In the genomic region with DNA sequence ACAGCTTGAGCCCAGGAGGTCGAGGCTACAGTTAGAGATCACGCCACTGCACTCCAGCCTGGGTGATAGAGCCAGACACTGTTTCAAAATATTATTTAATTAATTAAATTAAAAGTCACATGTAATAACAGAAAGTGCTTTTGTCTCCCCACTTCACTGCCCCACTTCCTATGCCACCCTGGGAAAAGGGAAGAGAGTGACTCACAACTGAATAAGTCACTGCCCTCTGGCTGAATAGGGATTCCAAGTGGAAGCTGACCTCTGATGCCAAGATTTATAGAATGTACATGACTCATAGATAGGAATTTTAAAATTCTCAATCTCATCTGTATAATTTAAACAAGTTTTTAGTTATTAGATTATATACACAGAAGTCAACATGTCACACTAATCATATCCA, we compare ENCODE assay signal across 12 cellular contexts. TPM values are rescaled to one million over a fixed set of nuclear protein-coding genes. Genes with fewer than 3 reads are reported as not detected.
DNase-seq lines count a peak whose midpoint lies in the region; ATAC-seq and TF ChIP-seq lines count a peak whose summit lies in the region.
"Had no signal": no experiment of that assay in that cellular context is flagged by ENCODE, and none has a peak within 500 bp of the region (broad histone marks: within the 10 kb centered on the region; RNA-seq: fewer than 3 reads in every experiment).

No MANE protein-coding gene starts in this region.

- BruUV-seq in PC-9 (replicated peaks; lab: Mats Ljungman, UMichigan) = no TSS peak

- ATAC-seq in GM21619 (IDR thresholded peaks at IDR 0.05; ENCODE audit: unreplicated experiment) = no peak
- ATAC-seq: pancreas had no signal

- H3K4me3 Mint-ChIP-seq in endodermal cell = peak overlapping the region; percentile 72
- no peak overlapping the region for H3K4me3 Mint-ChIP-seq in activated T-helper 1 cell treated with anti-CD3 and anti-CD28 coated beads, Interleukin-12 subunit alpha, Interleukin-12 subunit beta, Interleukin-2, Interleukin-4 antibody, amounts not matched to agents 30 ng/mL and 10 ng/mL and 1 ng/mL, durations not matched to agents 14 hours and 24 hours and 36 hours

- H2BK12ac ChIP-seq in trophoblast cell (ENCODE audit: low read length) = no peak overlapping the region

- no peaks in the 10 kb centered on the region for H3K9me2 ChIP-seq in PC-9 (ENCODE audit: insufficient read depth)

- H3K36me3 Mint-ChIP-seq in endodermal cell (ENCODE audit: low read depth) = peaks cover 37% of the 10 kb centered on the region
- H3K36me3 Mint-ChIP-seq in activated T-helper 1 cell treated with anti-CD3 and anti-CD28 coated beads, Interleukin-12 subunit alpha, Interleukin-12 subunit beta, Interleukin-2, Interleukin-4 antibody, amounts not matched to agents 30 ng/mL and 10 ng/mL and 1 ng/mL, durations not matched to agents 14 hours and 24 hours and 36 hours (ENCODE audit: low read depth) = peaks cover 3% of the 10 kb centered on the region

- peak overlapping the region; percentile 89 for H3K27ac ChIP-seq in PC-9
- no peak overlapping the region for H3K27ac ChIP-seq in endodermal cell (ENCODE audit: low read depth, low read length)
- no peak overlapping the region for H3K27ac ChIP-seq in trophoblast cell (ENCODE audit: low read depth, low read length)
- H3K27ac ChIP-seq: cardiac muscle cell, pancreas had no signal

- 100% methylated on average over 1 of the region's 2 CpGs; no CpG with 5 or more reads in 1 of the 2 experiments for WGBS in endodermal cell (ENCODE audit: insufficient coverage in 1 of 2, insufficient read length in 1 of 2), 2 experiments
- WGBS in trophoblast cell (ENCODE audit: extremely low coverage, insufficient coverage, insufficient read length) = no CpG with 5 or more reads among the region's 2 CpGs

- H2BK120ac ChIP-seq in trophoblast cell (ENCODE audit: insufficient read depth, low read length, poor library complexity) = no peak overlapping the region

- no peak overlapping the region for H4K91ac ChIP-seq in trophoblast cell (ENCODE audit: low read depth, low read length)

- CTCF ChIA-PET in PC-9 (lab: Charles Lee) = no interaction called here

- DNase-seq in Daoy (ENCODE audit: low read depth) (peak; percentile 84), PC-9 (peak; percentile 60 to 96), endodermal cell (no peak), trophoblast cell (peak; percentile 62 to 84), NCI-H1105 treated with DMSO at 0.1 percent for 48 hours (lab: John Stamatoyannopoulos, UW) (no peak), cerebellar cortex (ENCODE audit: low spot score) (no peak)
- DNase-seq in activated T-helper 1 cell treated with anti-CD3 and anti-CD28 coated beads, Interleukin-12 subunit alpha, Interleukin-12 subunit beta, Interleukin-2, Interleukin-4 antibody, amounts not matched to agents 30 ng/mL and 10 ng/mL and 1 ng/mL, durations not matched to agents 14 hours and 24 hours and 36 hours (ENCODE audit: low spot score) = no peak
- DNase-seq: NCI-H2171 treated with DMSO at 0.1 percent for 48 hours, pancreas had no signal

- H3K9ac ChIP-seq in endodermal cell (ENCODE audit: extremely low read depth, low read length, poor library complexity, severe bottlenecking) = no peak overlapping the region
- H3K9ac ChIP-seq in trophoblast cell (ENCODE audit: low read length) = no peak overlapping the region

- H4K12ac ChIP-seq in trophoblast cell (ENCODE audit: low read depth, low read length) = no peak overlapping the region

- peaks cover 33% of the 10 kb centered on the region for H3K27me3 Mint-ChIP-seq in endodermal cell (ENCODE audit: insufficient read depth)
- H3K27me3 Mint-ChIP-seq in activated T-helper 1 cell treated with anti-CD3 and anti-CD28 coated beads, Interleukin-12 subunit alpha, Interleukin-12 subunit beta, Interleukin-2, Interleukin-4 antibody, amounts not matched to agents 30 ng/mL and 10 ng/mL and 1 ng/mL, durations not matched to agents 14 hours and 24 hours and 36 hours (ENCODE audit: insufficient read depth) = peaks cover 4% of the 10 kb centered on the region

- H3K9me3 ChIP-seq in PC-9 (ENCODE audit: insufficient read depth, low read depth) (peaks cover 10% of the 10 kb centered on the region), endodermal cell (ENCODE audit: control insufficient read depth, low read length) (peaks cover 20% of the 10 kb centered on the region), trophoblast cell (ENCODE audit: insufficient read depth, low read depth, low read length) (peaks cover 5% of the 10 kb centered on the region)
- H3K9me3 ChIP-seq: pancreas had no signal

- no peak overlapping the region for H3K18ac ChIP-seq in trophoblast cell (ENCODE audit: low read length)

- POLR2A ChIA-PET in PC-9 (lab: Charles Lee; ENCODE audit: unreplicated experiment) = interaction anchor here (0.6 kb wide), 1 partner anchor 50 kb away, joined by 3 read pairs; no protein-coding TSS in a partner anchor

- H3K4me1 Mint-ChIP-seq in endodermal cell = peaks cover 13% of the 10 kb centered on the region
- H3K4me1 Mint-ChIP-seq in activated T-helper 1 cell treated with anti-CD3 and anti-CD28 coated beads, Interleukin-12 subunit alpha, Interleukin-12 subunit beta, Interleukin-2, Interleukin-4 antibody, amounts not matched to agents 30 ng/mL and 10 ng/mL and 1 ng/mL, durations not matched to agents 14 hours and 24 hours and 36 hours (ENCODE audit: low read depth) = peaks cover 6% of the 10 kb centered on the region

- H3K4me2 ChIP-seq in PC-9 (peak overlapping the region; percentile 81), trophoblast cell (ENCODE audit: low read length) (no peak overlapping the region)

- H3K4ac ChIP-seq in trophoblast cell (ENCODE audit: low read depth, low read length) = no peak overlapping the region

- H4K20me1 ChIP-seq in PC-9 (ENCODE audit: insufficient read depth) = no peaks in the 10 kb centered on the region

- TF ChIP-seq CTCF in PC-9 (conservative IDR thresholded peaks at IDR 0.05) = no peak
- TF ChIP-seq CTCF in endodermal cell (conservative IDR thresholded peaks at IDR 0.05) = no peak

- H3K4me3 ChIP-seq in PC-9 = peak overlapping the region; percentile 52
- H3K4me3 ChIP-seq in endodermal cell (ENCODE audit: low read length) = no peak overlapping the region
- no peak overlapping the region for H3K4me3 ChIP-seq in trophoblast cell (ENCODE audit: low read depth, low read length)
- H3K4me3 ChIP-seq: cardiac muscle cell, pancreas had no signal

- intact Hi-C loops in PC-9 (cut with micrococcal nuclease; ENCODE audit: unreplicated experiment) = loop anchor here (1.0 to 10.0 kb wide), 5 partner anchors 28 to 206 kb away; a partner anchor contains a TSS
- intact Hi-C loops in activated T-helper 1 cell treated with anti-CD3 and anti-CD28 coated beads, Interleukin-12 subunit alpha, Interleukin-12 subunit beta, Interleukin-2, Interleukin-4 antibody, amounts not matched to agents 30 ng/mL and 10 ng/mL and 1 ng/mL, durations not matched to agents 14 hours and 24 hours and 36 hours (cut with micrococcal nuclease) = loop anchor here (10.0 kb wide), 1 partner anchor 203 kb away; a partner anchor contains a TSS

- H4K8ac ChIP-seq in trophoblast cell (ENCODE audit: low read depth, low read length) = no peak overlapping the region

- peaks cover 14% of the 10 kb centered on the region for H3K79me1 ChIP-seq in trophoblast cell (ENCODE audit: low read length)

- H3K23ac ChIP-seq in trophoblast cell (ENCODE audit: low read length) = no peak overlapping the region

- H3K27me3 ChIP-seq in PC-9 (ENCODE audit: insufficient read depth, low read depth) (no peaks in the 10 kb centered on the region), endodermal cell (ENCODE audit: control insufficient read depth, insufficient read depth, low read length, poor library complexity, severe bottlenecking) (no peaks in the 10 kb centered on the region), trophoblast cell (ENCODE audit: insufficient read depth, low read length) (peaks cover under 1% of the 10 kb centered on the region)
- H3K27me3 ChIP-seq: cardiac muscle cell, pancreas had no signal

- no peak overlapping the region for H2AK5ac ChIP-seq in trophoblast cell (ENCODE audit: low read length)

- H3K36me3 ChIP-seq in PC-9 (ENCODE audit: low read depth) (no peaks in the 10 kb centered on the region), endodermal cell (ENCODE audit: control insufficient read depth, insufficient read depth, low read length) (peaks cover 32% of the 10 kb centered on the region), trophoblast cell (ENCODE audit: control insufficient read depth in 1 of 2, insufficient read depth in 2 of 2, low read length in 2 of 2) (peaks cover 8 to 14% of the 10 kb centered on the region in 2 experiments)
- H3K36me3 ChIP-seq: cardiac muscle cell, pancreas had no signal

- peak overlapping the region; percentile 54 for H2AFZ ChIP-seq in PC-9
- H2AFZ ChIP-seq in trophoblast cell (ENCODE audit: insufficient read depth, low read length, poor library complexity) = no peak overlapping the region

- no peaks in the 10 kb centered on the region for H3K79me2 ChIP-seq in PC-9 (ENCODE audit: low read depth)
- H3K79me2 ChIP-seq in trophoblast cell (ENCODE audit: control insufficient read depth, insufficient read depth, low read length, poor library complexity) = peaks cover 3% of the 10 kb centered on the region

- H3K4me1 ChIP-seq in PC-9 (replicated peaks; ENCODE audit: insufficient read depth) (peaks cover 25% of the 10 kb centered on the region; the same call in 1 of the 2 replicates), endodermal cell (ENCODE audit: control insufficient read depth, insufficient read depth, low read length) (no peaks in the 10 kb centered on the region), trophoblast cell (ENCODE audit: control insufficient read depth in 1 of 2, insufficient read depth in 2 of 2, low read length in 2 of 2) (peaks cover 3 to 7% of the 10 kb centered on the region in 2 experiments)
- H3K4me1 ChIP-seq: pancreas had no signal

- H3K9me3 Mint-ChIP-seq in endodermal cell = peaks cover 21% of the 10 kb centered on the region
- peaks cover 44% of the 10 kb centered on the region for H3K9me3 Mint-ChIP-seq in activated T-helper 1 cell treated with anti-CD3 and anti-CD28 coated beads, Interleukin-12 subunit alpha, Interleukin-12 subunit beta, Interleukin-2, Interleukin-4 antibody, amounts not matched to agents 30 ng/mL and 10 ng/mL and 1 ng/mL, durations not matched to agents 14 hours and 24 hours and 36 hours

- H3K14ac ChIP-seq in trophoblast cell (ENCODE audit: low read length) = no peak overlapping the region

- no peak overlapping the region for H2BK5ac ChIP-seq in trophoblast cell (ENCODE audit: low read depth, low read length, poor library complexity)

- H3K27ac Mint-ChIP-seq in endodermal cell = no peak overlapping the region
- no peak overlapping the region for H3K27ac Mint-ChIP-seq in activated T-helper 1 cell treated with anti-CD3 and anti-CD28 coated beads, Interleukin-12 subunit alpha, Interleukin-12 subunit beta, Interleukin-2, Interleukin-4 antibody, amounts not matched to agents 30 ng/mL and 10 ng/mL and 1 ng/mL, durations not matched to agents 14 hours and 24 hours and 36 hours

- peaks cover 11% of the 10 kb centered on the region for H3F3A ChIP-seq in PC-9 (ENCODE audit: insufficient read depth, low read depth)

RNA-seq across cellular contexts. Expression of a gene that starts 22.2 kb away (rescaled TPM):
- total RNA-seq in Daoy (2014; rRNA removed; shearing (Covaris generic)) = not detected in 2 replicates
- not detected in 2 replicates for total RNA-seq in PC-9 (2021)
- total RNA-seq in endodermal cell = not detected
- not detected for polyA plus RNA-seq in endodermal cell (2013, experiment 1 of 2)
- polyA plus RNA-seq in endodermal cell (2013, experiment 2 of 2) = not detected
- 301 and 326 TPM in 2 replicates for polyA plus RNA-seq in trophoblast cell (2013)
- not detected in 2 replicates for total RNA-seq in activated T-helper 1 cell treated with anti-CD3 and anti-CD28 coated beads, Interleukin-12 subunit alpha, Interleukin-12 subunit beta, Interleukin-2, Interleukin-4 antibody, amounts not matched to agents 30 ng/mL and 10 ng/mL and 1 ng/mL, durations not matched to agents 14 hours and 24 hours and 36 hours
- total RNA-seq: activated CD8-positive, alpha-beta memory T cell treated with anti-CD3 and anti-CD28 coated beads for 36 hours; cardiac muscle cell; pancreas had no signal
- polyA plus RNA-seq: pancreas had no signal

RNA-seq across cellular contexts. Expression of a gene that starts 28.8 kb away (rescaled TPM):
- total RNA-seq in Daoy (2014; rRNA removed; shearing (Covaris generic)) = 6.3 and 15.1 TPM in 2 replicates
- total RNA-seq in PC-9 (2021) = 11.8 and 13.8 TPM in 2 replicates
- total RNA-seq in endodermal cell = 10 to 100 TPM; 20.7 to 24.8 TPM
- polyA plus RNA-seq in endodermal cell (2013, experiment 1 of 2) = 13.4 TPM
- 13.3 TPM for polyA plus RNA-seq in endodermal cell (2013, experiment 2 of 2)
- polyA plus RNA-seq in trophoblast cell (2013) = 20.5 and 21.0 TPM in 2 replicates
- 7.0 and 9.4 TPM in 2 replicates for total RNA-seq in activated T-helper 1 cell treated with anti-CD3 and anti-CD28 coated beads, Interleukin-12 subunit alpha, Interleukin-12 subunit beta, Interleukin-2, Interleukin-4 antibody, amounts not matched to agents 30 ng/mL and 10 ng/mL and 1 ng/mL, durations not matched to agents 14 hours and 24 hours and 36 hours

RNA-seq across cellular contexts. Expression of a gene that starts 53.1 kb away (rescaled TPM):
- total RNA-seq in Daoy (2014; rRNA removed; shearing (Covaris generic)) = not detected in 2 replicates
- total RNA-seq in PC-9 (2021) (0.28 TPM in 1 of 2 replicates, not detected in the other), endodermal cell (not detected)
- polyA plus RNA-seq in endodermal cell (2013, experiment 1 of 2) = not detected
- polyA plus RNA-seq in endodermal cell (2013, experiment 2 of 2) = not detected
- 382 and 405 TPM in 2 replicates for polyA plus RNA-seq in trophoblast cell (2013)
- not detected in 2 replicates for total RNA-seq in activated T-helper 1 cell treated with anti-CD3 and anti-CD28 coated beads, Interleukin-12 subunit alpha, Interleukin-12 subunit beta, Interleukin-2, Interleukin-4 antibody, amounts not matched to agents 30 ng/mL and 10 ng/mL and 1 ng/mL, durations not matched to agents 14 hours and 24 hours and 36 hours
- total RNA-seq: activated CD8-positive, alpha-beta memory T cell treated with anti-CD3 and anti-CD28 coated beads for 36 hours; pancreas had no signal
- polyA plus RNA-seq: pancreas had no signal

Comparison
In these comparisons a context has a peak if more than half of its experiments do, and no peak if none do; other contexts are left out.
1. DNase-seq: peak in Daoy (single experiment), PC-9 (2 of 2) and trophoblast cell (2 of 2); none in endodermal cell (single experiment), NCI-H1105 treated with DMSO at 0.1 percent for 48 hours (single experiment), activated T-helper 1 cell treated with anti-CD3 and anti-CD28 coated beads, Interleukin-12 subunit alpha, Interleukin-12 subunit beta, Interleukin-2, Interleukin-4 antibody, amounts not matched to agents 30 ng/mL and 10 ng/mL and 1 ng/mL, durations not matched to agents 14 hours and 24 hours and 36 hours (single experiment) and cerebellar cortex (single experiment).